Comparison of ENCODE assay signal across 21 cellular contexts in the genomic region with DNA sequence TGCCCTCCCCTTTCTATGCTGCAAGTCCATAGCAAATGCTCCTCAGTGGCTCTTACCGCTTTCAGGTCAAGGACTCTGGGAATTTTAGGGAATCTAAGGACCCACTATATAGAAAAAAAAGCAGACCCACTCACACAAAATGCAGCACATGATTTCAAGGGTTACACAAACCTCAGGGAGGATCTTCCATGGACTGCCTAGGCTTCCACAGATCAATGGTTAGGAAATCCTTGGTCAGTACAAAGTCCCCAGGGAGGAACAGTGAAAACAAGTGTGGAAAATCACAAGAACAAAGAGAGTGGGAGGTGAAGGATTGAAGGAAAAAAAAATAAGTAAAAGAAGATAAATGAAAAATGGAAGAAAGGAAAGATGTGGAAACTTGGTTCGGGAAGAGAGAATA.
"Had no signal": no experiment of that assay in that cellular context is flagged by ENCODE, and none has a peak within 500 bp of the region (broad histone marks: within the 10 kb centered on the region; RNA-seq: fewer than 3 reads in every experiment).

No MANE protein-coding gene starts in this region.

- ATAC-seq: effector memory CD8-positive, alpha-beta T cell; lower lobe of right lung; natural killer cell treated with Interleukin-12 subunit alpha and Interleukin-12 subunit beta and Interleukin-15 and Interleukin-18, amount 100 ng/mL, for 72 hours; stimulated activated naive CD8-positive, alpha-beta T cell treated with anti-CD3 and anti-CD28 coated beads, Interleukin-15, Interleukin-2, amounts not matched to agents 100 U/mL and 50 U/mL, for 24 hours had no signal

- H3K4me1 Mint-ChIP-seq: memory B cell had no signal

- H2AFZ ChIP-seq: parathyroid adenoma had no signal

- H3K27me3 ChIP-seq: esophagus squamous epithelium, suprapubic skin, thyroid gland had no signal

- H3K4me2 ChIP-seq: smooth muscle cell had no signal

- H3K9me3 ChIP-seq: esophagus squamous epithelium, lower lobe of right lung, prostate gland, suprapubic skin, thyroid gland had no signal

- H3K4me3 ChIP-seq: esophagus squamous epithelium, lower lobe of right lung, prostate gland, smooth muscle cell, suprapubic skin, thyroid gland had no signal

- H3K79me2 ChIP-seq: parathyroid adenoma had no signal

- H3K9me3 Mint-ChIP-seq: effector memory CD8-positive, alpha-beta T cell had no signal

- H3K36me3 ChIP-seq: esophagus squamous epithelium, lower lobe of right lung, prostate gland, suprapubic skin, thyroid gland had no signal

- H3K36me3 Mint-ChIP-seq: memory B cell; natural killer cell treated with Interleukin-12 subunit alpha and Interleukin-12 subunit beta and Interleukin-15 and Interleukin-18, amount 100 ng/mL, for 72 hours; type B pancreatic cell had no signal

- FAIRE-seq: urothelium cell line had no signal

- H3K27ac Mint-ChIP-seq: effector memory CD8-positive, alpha-beta T cell; memory B cell; natural killer cell treated with Interleukin-12 subunit alpha and Interleukin-12 subunit beta and Interleukin-15 and Interleukin-18, amount 100 ng/mL, for 72 hours; type B pancreatic cell had no signal

- H3K4me3 Mint-ChIP-seq: effector memory CD8-positive, alpha-beta T cell; memory B cell; natural killer cell treated with Interleukin-12 subunit alpha and Interleukin-12 subunit beta and Interleukin-15 and Interleukin-18, amount 100 ng/mL, for 72 hours; type B pancreatic cell had no signal

- DNase-seq: effector memory CD8-positive, alpha-beta T cell; esophagus squamous epithelium; foreskin melanocyte; head of caudate nucleus; hippocampal formation; kidney glomerular epithelial cell; lower lobe of right lung; midbrain; retina; stimulated activated CD4-positive, alpha-beta T cell treated with anti-CD3 and anti-CD28 coated beads, Interleukin-2, amount 100 ng/mL, for 48 hours; stimulated activated naive CD8-positive, alpha-beta T cell treated with anti-CD3 and anti-CD28 coated beads, Interleukin-15, Interleukin-2, amounts not matched to agents 100 U/mL and 50 U/mL, for 24 hours; thyroid gland had no signal

- H3K4me1 ChIP-seq: lower lobe of right lung, parathyroid adenoma, prostate gland, thyroid gland had no signal

- H3K27me3 Mint-ChIP-seq: effector memory CD8-positive, alpha-beta T cell; memory B cell; natural killer cell treated with Interleukin-12 subunit alpha and Interleukin-12 subunit beta and Interleukin-15 and Interleukin-18, amount 100 ng/mL, for 72 hours; type B pancreatic cell had no signal

- H3K27ac ChIP-seq: epithelial cell of prostate, esophagus squamous epithelium, lower lobe of right lung, parathyroid adenoma, prostate gland, suprapubic skin, thyroid gland had no signal
